Comparison of ENCODE assay signal across 8 cellular contexts in genomic region chrX:21926527-21927278, GRCh38. TPM values are rescaled to one million over a fixed set of nuclear protein-coding genes. Genes with fewer than 3 reads are reported as not detected.
A peak's percentile ranks its signal among the peaks of the same experiment; 100 is the strongest.
DNase-seq lines count a peak whose midpoint lies in the region; FAIRE-seq and TF ChIP-seq lines count a peak whose summit lies in the region.

No MANE protein-coding gene starts in this region.

- no peak overlapping the region for H3K18ac ChIP-seq in mesendoderm (ENCODE audit: low read length)

- intact Hi-C loops in ascending aorta (cut with DNase I), result no loop called here
- intact Hi-C loops in colonic mucosa (cut with DNase I), result no loop called here
- intact Hi-C loops in CD4-positive, alpha-beta memory T cell (cut with micrococcal nuclease), result no loop called here

- DNase-seq in activated naive CD4-positive, alpha-beta T cell treated with anti-CD3 and anti-CD28 coated beads, Interleukin-2, amount 50 U/mL, for 16 hours, result no peak
- DNase-seq in HTR-8/SVneo (ENCODE audit: insufficient read length, low spot score) (peak; percentile 90), ascending aorta (ENCODE audit: low spot score in 2 of 2) (no peak), mesendoderm (peak; percentile 90), colonic mucosa (no peak), frontal cortex (ENCODE audit: low spot score in 2 of 2) (no peak)
- DNase-seq in CD4-positive, alpha-beta memory T cell, result no peak

- H3K56ac ChIP-seq in mesendoderm (ENCODE audit: low read length), result no peak overlapping the region

- peaks cover 26% of the 10 kb centered on the region for H3K4me1 Mint-ChIP-seq in activated naive CD4-positive, alpha-beta T cell treated with anti-CD3 and anti-CD28 coated beads, Interleukin-2, amount 50 U/mL, for 24 hours
- peaks cover 0 to 12% (median 6%) of the 10 kb centered on the region in 4 donors for H3K4me1 Mint-ChIP-seq in CD4-positive, alpha-beta memory T cell

- no peak overlapping the region for H3K9ac ChIP-seq in mesendoderm (ENCODE audit: low read length)
- no peak overlapping the region for H3K9ac ChIP-seq in colonic mucosa (ENCODE audit: low read depth in 2 of 2, low read length in 2 of 2)

- H3K4me2 ChIP-seq in mesendoderm (ENCODE audit: low read length), result no peak overlapping the region

- FAIRE-seq in HTR-8/SVneo (lab: Jason Lieb, UNC) (peak; percentile 80), frontal cortex (lab: Jason Lieb, UNC) (no peak)

- H3K79me2 ChIP-seq in mesendoderm (ENCODE audit: control insufficient read depth, insufficient read depth, low read length), result no peaks in the 10 kb centered on the region

- no peak overlapping the region for H3K23ac ChIP-seq in mesendoderm (ENCODE audit: low read length)

- H3K27me3 ChIP-seq in ascending aorta (no peaks in the 10 kb centered on the region), mesendoderm (ENCODE audit: insufficient read depth, low read length, poor library complexity) (no peaks in the 10 kb centered on the region), colonic mucosa (no peaks in the 10 kb centered on the region)
- no peaks in the 10 kb centered on the region for H3K27me3 ChIP-seq in CD4-positive, alpha-beta memory T cell (ENCODE audit: insufficient read depth, low read length)

- H3K36me3 ChIP-seq in ascending aorta (no peaks in the 10 kb centered on the region), mesendoderm (ENCODE audit: control insufficient read depth, insufficient read depth, low read length) (no peaks in the 10 kb centered on the region), colonic mucosa (no peaks in the 10 kb centered on the region)
- H3K36me3 ChIP-seq in CD4-positive, alpha-beta memory T cell (ENCODE audit: insufficient read depth, low read length), result no peaks in the 10 kb centered on the region

- no peaks in the 10 kb centered on the region for H3K79me1 ChIP-seq in mesendoderm (ENCODE audit: low read length)

- H3K27ac ChIP-seq in ascending aorta, result peak overlapping the region; percentile 48 to 60
- no peak overlapping the region for H3K27ac ChIP-seq in mesendoderm (ENCODE audit: low read depth, low read length)
- no peak overlapping the region for H3K27ac ChIP-seq in colonic mucosa
- no peak overlapping the region for H3K27ac ChIP-seq in CD4-positive, alpha-beta memory T cell (ENCODE audit: low read depth, low read length)

- CTCF ChIA-PET in CD4-positive, alpha-beta memory T cell (lab: Charles Lee; ENCODE audit: partially characterized antibody), result no interaction called here

- no peak overlapping the region for H4K8ac ChIP-seq in mesendoderm (ENCODE audit: low read depth, low read length)

- H2AK5ac ChIP-seq in mesendoderm (ENCODE audit: low read length), result no peak overlapping the region

- H3K9me3 Mint-ChIP-seq in activated naive CD4-positive, alpha-beta T cell treated with anti-CD3 and anti-CD28 coated beads, Interleukin-2, amount 50 U/mL, for 24 hours, result no peaks in the 10 kb centered on the region
- peaks cover 0 to 2% (median 0%) of the 10 kb centered on the region in 8 donors for H3K9me3 Mint-ChIP-seq in CD4-positive, alpha-beta memory T cell

- POLR2A ChIA-PET in CD4-positive, alpha-beta memory T cell (lab: Charles Lee; ENCODE audit: partially characterized antibody), result no interaction called here

- no peak overlapping the region for H3K4ac ChIP-seq in mesendoderm (ENCODE audit: low read depth, low read length)

- no peak overlapping the region for H3K4me3 Mint-ChIP-seq in activated naive CD4-positive, alpha-beta T cell treated with anti-CD3 and anti-CD28 coated beads, Interleukin-2, amount 50 U/mL, for 24 hours
- no peak overlapping the region for H3K4me3 Mint-ChIP-seq in CD4-positive, alpha-beta memory T cell

- peak overlapping the region; percentile 86 for H3K27ac Mint-ChIP-seq in activated naive CD4-positive, alpha-beta T cell treated with anti-CD3 and anti-CD28 coated beads, Interleukin-2, amount 50 U/mL, for 24 hours
- H3K27ac Mint-ChIP-seq in CD4-positive, alpha-beta memory T cell, result no peak overlapping the region

- WGBS in mesendoderm (ENCODE audit: extremely low coverage, insufficient coverage, low lambda C conversion rate), result no CpG with 5 or more reads among the region's 6 CpGs

- H3K36me3 Mint-ChIP-seq in activated naive CD4-positive, alpha-beta T cell treated with anti-CD3 and anti-CD28 coated beads, Interleukin-2, amount 50 U/mL, for 24 hours, result peaks cover 4% of the 10 kb centered on the region
- H3K36me3 Mint-ChIP-seq in CD4-positive, alpha-beta memory T cell, result no peaks in the 10 kb centered on the region

- no peaks in the 10 kb centered on the region for H3K27me3 Mint-ChIP-seq in activated naive CD4-positive, alpha-beta T cell treated with anti-CD3 and anti-CD28 coated beads, Interleukin-2, amount 50 U/mL, for 24 hours
- no peaks in the 10 kb centered on the region for H3K27me3 Mint-ChIP-seq in CD4-positive, alpha-beta memory T cell

- H3K9me3 ChIP-seq in ascending aorta (no peaks in the 10 kb centered on the region), colonic mucosa (no peaks in the 10 kb centered on the region)
- H3K9me3 ChIP-seq in CD4-positive, alpha-beta memory T cell (ENCODE audit: control insufficient read depth in 1 of 2, low read length in 2 of 2), result no peaks in the 10 kb centered on the region

- TF ChIP-seq CTCF in ascending aorta (IDR thresholded peaks at IDR 0.05), result no peak
- no peak for TF ChIP-seq CTCF in colonic mucosa (IDR thresholded peaks at IDR 0.05)

- H3K4me1 ChIP-seq in ascending aorta (peaks cover 0 to 6% of the 10 kb centered on the region in 2 donors), mesendoderm (ENCODE audit: control insufficient read depth, low read depth, low read length) (no peaks in the 10 kb centered on the region), colonic mucosa (no peaks in the 10 kb centered on the region)
- H3K4me1 ChIP-seq in CD4-positive, alpha-beta memory T cell (ENCODE audit: insufficient read depth, low read length), result no peaks in the 10 kb centered on the region

- H4K5ac ChIP-seq in mesendoderm (ENCODE audit: low read length), result no peak overlapping the region

- no peak overlapping the region for H2BK120ac ChIP-seq in mesendoderm (ENCODE audit: low read depth, low read length)

- no peak overlapping the region for H2BK5ac ChIP-seq in mesendoderm (ENCODE audit: low read length)

- H3K4me3 ChIP-seq in ascending aorta (peak overlapping the region; percentile 37 to 42), mesendoderm (ENCODE audit: low read length) (no peak overlapping the region), colonic mucosa (no peak overlapping the region)
- no peak overlapping the region for H3K4me3 ChIP-seq in CD4-positive, alpha-beta memory T cell (ENCODE audit: low read length in 2 of 2)

- H2BK15ac ChIP-seq in mesendoderm (replicated peaks; ENCODE audit: low read depth), result no peak overlapping the region

RNA-seq across cellular contexts. Expression of gene SMS, which starts 13.8 kb away (rescaled TPM):
- total RNA-seq in ascending aorta, result 35.1 TPM
- polyA plus RNA-seq in mesendoderm (2013, experiment 1 of 2), result 152 TPM
- 155 TPM for polyA plus RNA-seq in mesendoderm (2013, experiment 2 of 2)
- total RNA-seq in colonic mucosa, result 100 to 1,000 TPM in 1 of 2 donors, 10 to 100 TPM in 1; 73.7 to 100 TPM
- 10 to 100 TPM; 28.0 to 29.7 TPM for total RNA-seq in CD4-positive, alpha-beta memory T cell
- 10 to 100 TPM; 49.9 to 74.7 TPM for polyA plus RNA-seq in CD4-positive, alpha-beta memory T cell
- 218 TPM for total RNA-seq in frontal cortex

Comparison
In these comparisons a context has a peak if more than half of its experiments do, and no peak if none do; other contexts are left out.
1. DNase-seq: peak in HTR-8/SVneo (single experiment) and mesendoderm (single experiment); none in activated naive CD4-positive, alpha-beta T cell treated with anti-CD3 and anti-CD28 coated beads, Interleukin-2, amount 50 U/mL, for 16 hours (single experiment), ascending aorta (0 of 2), colonic mucosa (single experiment), CD4-positive, alpha-beta memory T cell (0 of 5) and frontal cortex (0 of 2).
2. H3K27ac ChIP-seq: peak in ascending aorta (2 of 2); none in mesendoderm (single experiment), colonic mucosa (single experiment) and CD4-positive, alpha-beta memory T cell (single experiment).
3. H3K4me3 ChIP-seq: peak in ascending aorta (2 of 2); none in mesendoderm (single experiment), colonic mucosa (single experiment) and CD4-positive, alpha-beta memory T cell (0 of 2).